In genomic region chr6:167302074-167302473, GRCh38 we compare ENCODE assay signal across 28 cellular contexts. TPM values are rescaled to one million over a fixed set of nuclear protein-coding genes. Genes with fewer than 3 reads are reported as not detected.
DNase-seq lines count a peak whose midpoint lies in the region; ATAC-seq, FAIRE-seq and TF ChIP-seq lines count a peak whose summit lies in the region.
"Had no signal": no experiment of that assay in that cellular context is flagged by ENCODE, and none has a peak within 500 bp of the region (broad histone marks: within the 10 kb centered on the region; RNA-seq: fewer than 3 reads in every experiment).

No MANE protein-coding gene starts in this region.

- no peaks in the 10 kb centered on the region for H4K20me1 ChIP-seq in H1 (replicated peaks in 1 of 2; ENCODE audit: control insufficient read depth in 1 of 2, insufficient read depth in 2 of 2, low read length in 2 of 2)
- H4K20me1 ChIP-seq: BLaER1 treated with 17β-estradiol and CSF1 and Interleukin-3, amounts not matched to agents 10 nM and 100 nM had no signal

- H2BK5ac ChIP-seq in H1 (ENCODE audit: low read depth, low read length): no peak overlapping the region

- H3K23ac ChIP-seq in H1 (ENCODE audit: insufficient read length): no peak overlapping the region

- no peaks in the 10 kb centered on the region for H3K36me3 ChIP-seq in left ventricle myocardium inferior
- no peaks in the 10 kb centered on the region for H3K36me3 ChIP-seq in H1 (ENCODE audit: control insufficient read depth in 2 of 4, insufficient read depth in 4 of 4, low read length in 3 of 4)
- H3K36me3 ChIP-seq in liver (ENCODE audit: control insufficient read depth in 4 of 4, insufficient read depth in 3 of 4, low read depth in 1 of 4, low read length in 3 of 4): no peaks in the 10 kb centered on the region
- no peaks in the 10 kb centered on the region for H3K36me3 ChIP-seq in spleen
- H3K36me3 ChIP-seq: BE2C; BLaER1 treated with 17β-estradiol and CSF1 and Interleukin-3, amounts not matched to agents 10 nM and 100 nM; HAP-1 had no signal

- no peak overlapping the region for H3K14ac ChIP-seq in H1 (ENCODE audit: insufficient read length)

- H3K23me2 ChIP-seq in H1 (ENCODE audit: low read depth, low read length): no peaks in the 10 kb centered on the region

- H3K56ac ChIP-seq in H1 (replicated peaks; ENCODE audit: insufficient read length, low read depth, low read length): no peak overlapping the region

- intact Hi-C loops in left cardiac atrium (cut with DNase I) (no loop called here), left ventricle myocardium inferior (cut with micrococcal nuclease) (no loop called here), spleen (cut with DNase I; ENCODE audit: low total_unique reads) (no loop called here)

- CTCF ChIA-PET in H1 (lab: Charles Lee; ENCODE audit: partially characterized antibody): no interaction called here

- 0 out of 2 replicates have a peak overlapping the region, but pooled peaks have one; percentile 94 for H2BK15ac ChIP-seq in H1 (ENCODE audit: low read length)

- H2BK20ac ChIP-seq in H1 (ENCODE audit: low read length): no peak overlapping the region; the same call in 1 of the 2 replicates

- POLR2A ChIA-PET in H1 (lab: Charles Lee; ENCODE audit: partially characterized antibody): no interaction called here

- H4K5ac ChIP-seq in H1 (ENCODE audit: insufficient read length, low read depth, low read length): no peak overlapping the region

- peaks cover 29% of the 10 kb centered on the region for H3K27me3 ChIP-seq in left ventricle myocardium inferior (ENCODE audit: low read depth)
- H3K27me3 ChIP-seq in H1 (replicated peaks in 1 of 4; ENCODE audit: control insufficient read depth in 3 of 4, extremely low read depth in 1 of 4, insufficient read depth in 3 of 4, low read length in 3 of 4): peaks cover 0 to 2% (median 0%) of the 10 kb centered on the region in 4 experiments; a peak in 2 of 7 replicates
- H3K27me3 ChIP-seq in liver (ENCODE audit: control insufficient read depth in 4 of 4, insufficient read depth in 4 of 4, low read length in 3 of 4): no peaks in the 10 kb centered on the region
- H3K27me3 ChIP-seq in spleen (replicated peaks in 1 of 7): peaks cover 0 to 23% (median 0%) of the 10 kb centered on the region in 7 donors
- H3K27me3 ChIP-seq: BE2C; BLaER1 treated with 17β-estradiol and CSF1 and Interleukin-3, amounts not matched to agents 10 nM and 100 nM had no signal

- TF ChIP-seq POLR2A in H1 (IDR thresholded peaks at IDR 0.05; ENCODE audit: control extremely low read depth in 1 of 2, low read depth in 2 of 2, low read length in 2 of 2) (no peak), spleen (IDR thresholded peaks at IDR 0.05) (no peak)

- TF ChIP-seq CTCF in left ventricle myocardium inferior (IDR thresholded peaks at IDR 0.05; ENCODE audit: borderline replicate concordance): no peak
- no peak for TF ChIP-seq CTCF in H1 (IDR thresholded peaks at IDR 0.05; ENCODE audit: control extremely low read depth in 1 of 3, insufficient read depth in 1 of 3, low read depth in 1 of 3, low read length in 3 of 3)
- no peak for TF ChIP-seq CTCF in liver (IDR thresholded peaks at IDR 0.05; ENCODE audit: low read depth, low read length, missing input control)
- no peak for TF ChIP-seq CTCF in spleen (IDR thresholded peaks at IDR 0.05 in 8 of 11, conservative IDR thresholded peaks at IDR 0.05 in 3 of 11)

- TF ChIP-seq RAD21 in H1 (IDR thresholded peaks at IDR 0.05 in 1 of 2, conservative IDR thresholded peaks at IDR 0.05 in 1 of 2; ENCODE audit: low read depth in 2 of 2, low read length in 2 of 2) (no peak), liver (IDR thresholded peaks at IDR 0.05) (peak in 1 of 2 donors; percentile 53)

- no peaks in the 10 kb centered on the region for H3K79me2 ChIP-seq in H1 (ENCODE audit: control insufficient read depth in 1 of 2, insufficient read depth in 2 of 2, low read length in 2 of 2)

- no peak overlapping the region for H2AK5ac ChIP-seq in H1 (ENCODE audit: low read depth, low read length)

- FAIRE-seq in H1 (lab: Jason Lieb, UNC): no peak
- FAIRE-seq: A549, D721Med, GM12878, GM19239, H54 had no signal

- no peak for DNase-seq in left cardiac atrium
- no peak for DNase-seq in left ventricle myocardium inferior
- no peak for DNase-seq in H1 (ENCODE audit: low read depth in 1 of 2, low spot score in 2 of 2)
- peak; percentile 24 for DNase-seq in spleen
- no peak for DNase-seq in stimulated activated naive CD4-positive, alpha-beta T cell (lab: John Stamatoyannopoulos, UW)
- DNase-seq in NCI-H2196 treated with DMSO at 0.1 percent for 48 hours (lab: John Stamatoyannopoulos, UW; ENCODE audit: unreplicated experiment): no peak
- DNase-seq: 8988T; ACHN; AML-193; BE2C; CD4-positive, alpha-beta T cell; CD8-positive, alpha-beta memory T cell; DMS 273 treated with DMSO at 0.1 percent for 48 hours; DMS79; EL; GDM1; HFFc6 had no signal

- no peak overlapping the region for H3K4me2 ChIP-seq in H1 (ENCODE audit: insufficient read depth in 1 of 2, low read depth in 2 of 2, low read length in 2 of 2)
- H3K4me2 ChIP-seq: A549; BLaER1 treated with 17β-estradiol and CSF1 and Interleukin-3, amounts not matched to agents 10 nM and 100 nM; GM23338 had no signal

- H3K9ac ChIP-seq in H1 (replicated peaks in 1 of 4; ENCODE audit: extremely low read depth in 1 of 4, low read depth in 3 of 4, low read length in 3 of 4): no peak overlapping the region
- no peak overlapping the region for H3K9ac ChIP-seq in liver (ENCODE audit: low read depth in 1 of 2, low read length in 2 of 2)
- H3K9ac ChIP-seq: BLaER1 treated with 17β-estradiol and CSF1 and Interleukin-3, amounts not matched to agents 10 nM and 100 nM had no signal

- no peak overlapping the region for H3K4me3 ChIP-seq in left ventricle myocardium inferior
- H3K4me3 ChIP-seq in H1 (ENCODE audit: extremely low read depth in 1 of 4, insufficient read depth in 2 of 4, low read depth in 3 of 4, low read length in 4 of 4): no peak overlapping the region
- H3K4me3 ChIP-seq in liver (ENCODE audit: low read depth in 1 of 3, low read length in 3 of 3): no peak overlapping the region
- H3K4me3 ChIP-seq in spleen: no peak overlapping the region
- H3K4me3 ChIP-seq: A549; BLaER1 treated with 17β-estradiol and CSF1 and Interleukin-3, amounts not matched to agents 10 nM and 100 nM; GM12878; GM23338; HAP-1 had no signal

- no peak overlapping the region for H3K27ac ChIP-seq in left ventricle myocardium inferior (replicated peaks)
- H3K27ac ChIP-seq in H1 (ENCODE audit: low read depth, low read length): no peak overlapping the region
- H3K27ac ChIP-seq in liver (ENCODE audit: low read depth in 1 of 2, low read length in 2 of 2): peak overlapping the region in 1 of 2 donors; percentile 25
- H3K27ac ChIP-seq in spleen: no peak overlapping the region
- H3K27ac ChIP-seq: A549; BLaER1 treated with 17β-estradiol and CSF1 and Interleukin-3, amounts not matched to agents 10 nM and 100 nM had no signal

- H2BK12ac ChIP-seq in H1 (ENCODE audit: low read depth, low read length): no peak overlapping the region

- peaks cover 6% of the 10 kb centered on the region for H3K9me3 ChIP-seq in left ventricle myocardium inferior (replicated peaks)
- H3K9me3 ChIP-seq in H1 (ENCODE audit: insufficient read depth in 2 of 2, low read depth in 1 of 2, low read length in 1 of 2): no peaks in the 10 kb centered on the region
- H3K9me3 ChIP-seq in liver (ENCODE audit: control insufficient read depth in 4 of 4, low read length in 3 of 4): no peaks in the 10 kb centered on the region
- H3K9me3 ChIP-seq in spleen: no peaks in the 10 kb centered on the region
- H3K9me3 ChIP-seq: A549; BE2C; BLaER1 treated with 17β-estradiol and CSF1 and Interleukin-3, amounts not matched to agents 10 nM and 100 nM; HAP-1 had no signal

- peak overlapping the region; percentile 6; the same call in 1 of the 2 replicates for H3K18ac ChIP-seq in H1 (ENCODE audit: extremely low read depth, low read length)

- no peak overlapping the region for H2BK120ac ChIP-seq in H1 (replicated peaks; ENCODE audit: low read depth, low read length)

- no peak overlapping the region for H4K91ac ChIP-seq in H1 (replicated peaks; ENCODE audit: insufficient read length, low read length)

- no peak overlapping the region for H3K4ac ChIP-seq in H1 (replicated peaks; ENCODE audit: insufficient read length, low read depth, low read length)

- no peaks in the 10 kb centered on the region for H3K79me1 ChIP-seq in H1 (ENCODE audit: low read depth, low read length)

- H3K4me1 ChIP-seq in left ventricle myocardium inferior (no peaks in the 10 kb centered on the region), H1 (replicated peaks in 1 of 4; ENCODE audit: control insufficient read depth in 3 of 4, insufficient read depth in 4 of 4, low read length in 3 of 4) (peaks cover 0 to 24% (median 9%) of the 10 kb centered on the region in 4 experiments; a peak in 6 of 7 replicates), liver (ENCODE audit: control insufficient read depth in 4 of 4, insufficient read depth in 4 of 4, low read length in 3 of 4) (peaks cover 0 to 15% (median 4%) of the 10 kb centered on the region in 4 donors), spleen (no peaks in the 10 kb centered on the region)
- H3K4me1 ChIP-seq: A549, BE2C, HAP-1 had no signal

- 70% methylated on average over 9 of the region's 9 CpGs; no CpG with 5 or more reads in 1 of the 2 experiments for WGBS in H1 (ENCODE audit: extremely low coverage in 1 of 2, insufficient coverage in 1 of 2, insufficient read length in 1 of 2, insufficient replicate concordance in 2 of 2, low coverage in 1 of 2, low lambda C conversion rate in 2 of 2, missing lambda C conversion rate in 1 of 2), 2 experiments
- 59% methylated on average over 9 of the region's 9 CpGs for WGBS in liver
- 71 to 84% (median 81%) methylated on average over 9 of the region's 9 CpGs for WGBS in spleen, 5 donors

- peak; percentile 41 to 62 for ATAC-seq in left cardiac atrium
- no peak for ATAC-seq in activated CD4-positive, CD25-positive, alpha-beta regulatory T cell treated with anti-CD3 and anti-CD28 coated beads, Interleukin-2, amount 50 U/mL, for 24 hours
- ATAC-seq: A549, GM12878, GM23338 had no signal

- H2AFZ ChIP-seq in H1 (ENCODE audit: low read length): no peak overlapping the region
- H2AFZ ChIP-seq: GM23338 had no signal

- H4K8ac ChIP-seq in H1 (ENCODE audit: extremely low read depth, insufficient read depth, low read length): no peak overlapping the region

- TF ChIP-seq EP300 in H1 (IDR thresholded peaks at IDR 0.05; ENCODE audit: borderline replicate concordance in 1 of 2, low read depth in 2 of 2, low read length in 2 of 2): no peak

RNA-seq across cellular contexts. Expression of gene UNC93A, which starts 11.0 kb away (rescaled TPM):
- not detected for total RNA-seq in left cardiac atrium
- total RNA-seq in left ventricle myocardium inferior: not detected
- total RNA-seq in H1 (2021; fragmentation: NEBNext Ultra II Directional; extraction: Animal tissue kit (Norgen Biotek cat#: 25700)): not detected in 2 replicates
- polyA plus RNA-seq in H1 (2011; rRNA removed): 0.31 and 0.39 TPM in 2 replicates
- 0.67 TPM for polyA plus RNA-seq in H1 (2011; cell fraction: cytosol; rRNA removed)
- 0.47 TPM for polyA plus RNA-seq in H1 (2011; cell fraction: nucleus; rRNA removed)
- polyA plus RNA-seq in H1 (2012, experiment 1 of 2): 0.16 to 0.58 TPM (median 0.23 TPM) in 4 replicates
- polyA plus RNA-seq in H1 (2012, experiment 2 of 2): 0.20 TPM
- 0.12 TPM for polyA plus RNA-seq in H1 (2013, experiment 1 of 2)
- 0.07 TPM for polyA plus RNA-seq in H1 (2013, experiment 2 of 2)
- polyA minus RNA-seq in H1 (2011; rRNA and poly(A)+ RNA removed): not detected in 2 replicates
- polyA minus RNA-seq in H1 (2011; cell fraction: cytosol; rRNA and poly(A)+ RNA removed): not detected
- polyA minus RNA-seq in H1 (2011; cell fraction: nucleus; rRNA and poly(A)+ RNA removed): not detected
- 10 to 100 TPM in 1 of 2 donors, 1 to 10 TPM in 1; 6.5 to 14.0 TPM for total RNA-seq in liver
- polyA plus RNA-seq in liver: 1 to 10 TPM in 1 of 2 donors, under 1 TPM in 1; 0.79 to 2.8 TPM
- not detected for total RNA-seq in spleen
- not detected for polyA plus RNA-seq in spleen
- total RNA-seq: CD4-positive, alpha-beta T cell; CD8-positive, alpha-beta memory T cell; GM12878; HFFc6 had no signal
- polyA plus RNA-seq: A549; CD14-positive monocyte; CD8-positive, alpha-beta memory T cell had no signal

RNA-seq across cellular contexts. Expression of gene TTLL2, which starts 22.8 kb away (rescaled TPM):
- total RNA-seq in left cardiac atrium: not detected
- not detected for total RNA-seq in left ventricle myocardium inferior
- not detected in 2 replicates for total RNA-seq in H1 (2021; fragmentation: NEBNext Ultra II Directional; extraction: Animal tissue kit (Norgen Biotek cat#: 25700))
- polyA plus RNA-seq in H1 (2011; rRNA removed): not detected in 2 replicates
- not detected for polyA plus RNA-seq in H1 (2011; cell fraction: cytosol; rRNA removed)
- polyA plus RNA-seq in H1 (2011; cell fraction: nucleus; rRNA removed): not detected
- polyA plus RNA-seq in H1 (2012, experiment 1 of 2): 0.31 to 0.41 TPM (median 0.38 TPM) in 4 replicates
- not detected for polyA plus RNA-seq in H1 (2012, experiment 2 of 2)
- not detected for polyA plus RNA-seq in H1 (2013, experiment 1 of 2)
- polyA plus RNA-seq in H1 (2013, experiment 2 of 2): not detected
- not detected in 2 replicates for polyA minus RNA-seq in H1 (2011; rRNA and poly(A)+ RNA removed)
- polyA minus RNA-seq in H1 (2011; cell fraction: cytosol; rRNA and poly(A)+ RNA removed): not detected
- polyA minus RNA-seq in H1 (2011; cell fraction: nucleus; rRNA and poly(A)+ RNA removed): not detected
- not detected for total RNA-seq in liver
- under 1 TPM in 1 of 2 donors, not detected in 1; 0.18 TPM for polyA plus RNA-seq in liver
- not detected for total RNA-seq in spleen
- polyA plus RNA-seq in spleen: not detected
- total RNA-seq: CD4-positive, alpha-beta T cell; CD8-positive, alpha-beta memory T cell; GM12878; GM23338; HFFc6 had no signal
- polyA plus RNA-seq: A549; CD14-positive monocyte; CD8-positive, alpha-beta memory T cell; GM12878; GM23338 had no signal

Comparison
In these comparisons a context has a peak if more than half of its experiments do, and no peak if none do; other contexts are left out.
1. ATAC-seq: peak in left cardiac atrium (2 of 2); none in activated CD4-positive, CD25-positive, alpha-beta regulatory T cell treated with anti-CD3 and anti-CD28 coated beads, Interleukin-2, amount 50 U/mL, for 24 hours (0 of 2).